Comparison of ENCODE assay signal across 1 cellular context in genomic region chr11:102323542-102324261, GRCh38.
TF ChIP-seq lines count a peak whose summit lies in the region.

No MANE protein-coding gene starts in this region.

TF ChIP-seq in WTC11, 78 proteins besides CTCF, POLR2A, EP300 and RAD21 (continued from another document):
- TF ChIP-seq, protein P1, sequence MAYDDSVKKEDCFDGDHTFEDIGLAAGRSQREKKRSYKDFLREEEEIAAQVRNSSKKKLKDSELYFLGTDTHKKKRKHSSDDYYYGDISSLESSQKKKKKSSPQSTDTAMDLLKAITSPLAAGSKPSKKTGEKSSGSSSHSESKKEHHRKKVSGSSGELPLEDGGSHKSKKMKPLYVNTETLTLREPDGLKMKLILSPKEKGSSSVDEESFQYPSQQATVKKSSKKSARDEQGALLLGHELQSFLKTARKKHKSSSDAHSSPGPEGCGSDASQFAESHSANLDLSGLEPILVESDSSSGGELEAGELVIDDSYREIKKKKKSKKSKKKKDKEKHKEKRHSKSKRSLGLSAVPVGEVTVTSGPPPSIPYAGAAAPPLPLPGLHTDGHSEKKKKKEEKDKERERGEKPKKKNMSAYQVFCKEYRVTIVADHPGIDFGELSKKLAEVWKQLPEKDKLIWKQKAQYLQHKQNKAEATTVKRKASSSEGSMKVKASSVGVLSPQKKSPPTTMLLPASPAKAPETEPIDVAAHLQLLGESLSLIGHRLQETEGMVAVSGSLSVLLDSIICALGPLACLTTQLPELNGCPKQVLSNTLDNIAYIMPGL (CRISPR knock-in tag; IDR thresholded peaks at IDR 0.05), result no peak
- TF ChIP-seq ZNF671 (CRISPR knock-in tag; IDR thresholded peaks at IDR 0.05) (no peak), CBFB (CRISPR knock-in tag; IDR thresholded peaks at IDR 0.05; ENCODE audit: low read depth) (no peak), AFF4 (CRISPR knock-in tag; IDR thresholded peaks at IDR 0.05; ENCODE audit: borderline replicate concordance) (no peak), TEAD4 (CRISPR knock-in tag; IDR thresholded peaks at IDR 0.05) (no peak), E2F1 (CRISPR knock-in tag; IDR thresholded peaks at IDR 0.05) (no peak)
